In the genomic region with DNA sequence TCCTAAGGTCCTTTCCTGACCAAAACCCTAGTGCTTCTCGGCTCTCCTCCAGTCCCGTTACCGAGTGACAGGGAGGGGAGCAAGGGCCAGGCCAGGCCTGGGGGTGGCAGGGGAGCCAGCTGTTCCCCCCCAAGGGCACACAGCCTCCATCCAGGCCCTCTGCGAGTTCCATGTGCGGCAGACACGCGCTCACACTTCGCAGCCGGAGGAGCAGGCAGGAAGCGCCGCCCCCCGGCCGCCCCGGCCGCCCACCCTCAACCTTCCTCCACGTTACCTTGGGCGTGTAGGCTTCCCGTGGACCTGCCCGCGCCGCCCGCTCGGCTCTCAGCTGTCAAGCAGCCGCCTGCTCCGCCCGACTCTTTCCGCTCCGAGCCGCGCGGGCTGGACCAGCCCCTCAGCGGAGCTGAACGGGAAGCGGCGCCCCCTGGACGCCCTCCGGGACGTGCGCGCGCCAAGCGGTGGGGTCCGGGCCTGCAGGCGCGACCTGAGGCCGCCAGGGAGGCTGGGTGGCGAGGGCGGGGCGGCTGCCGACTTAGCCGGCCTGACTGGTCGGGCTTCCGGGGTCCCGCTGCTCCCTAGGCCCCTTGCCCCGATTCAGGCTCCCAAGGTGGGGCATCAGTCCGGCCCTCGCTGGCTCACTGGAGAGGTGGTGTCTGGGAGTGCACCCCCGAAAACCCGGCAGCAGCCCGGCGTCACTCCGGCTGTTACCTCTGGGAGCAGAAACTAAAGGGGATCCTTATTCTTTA, we compare ENCODE assay signal across 9 cellular contexts. TPM values are rescaled to one million over a fixed set of nuclear protein-coding genes. Genes with fewer than 3 reads are reported as not detected.
A peak's percentile ranks its signal among the peaks of the same experiment; 100 is the strongest.
DNase-seq lines count a peak whose midpoint lies in the region; ATAC-seq, FAIRE-seq and TF ChIP-seq lines count a peak whose summit lies in the region.
"Had no signal": no experiment of that assay in that cellular context is flagged by ENCODE, and none has a peak within 500 bp of the region (broad histone marks: within the 10 kb centered on the region; RNA-seq: fewer than 3 reads in every experiment).

A gene with protein sequence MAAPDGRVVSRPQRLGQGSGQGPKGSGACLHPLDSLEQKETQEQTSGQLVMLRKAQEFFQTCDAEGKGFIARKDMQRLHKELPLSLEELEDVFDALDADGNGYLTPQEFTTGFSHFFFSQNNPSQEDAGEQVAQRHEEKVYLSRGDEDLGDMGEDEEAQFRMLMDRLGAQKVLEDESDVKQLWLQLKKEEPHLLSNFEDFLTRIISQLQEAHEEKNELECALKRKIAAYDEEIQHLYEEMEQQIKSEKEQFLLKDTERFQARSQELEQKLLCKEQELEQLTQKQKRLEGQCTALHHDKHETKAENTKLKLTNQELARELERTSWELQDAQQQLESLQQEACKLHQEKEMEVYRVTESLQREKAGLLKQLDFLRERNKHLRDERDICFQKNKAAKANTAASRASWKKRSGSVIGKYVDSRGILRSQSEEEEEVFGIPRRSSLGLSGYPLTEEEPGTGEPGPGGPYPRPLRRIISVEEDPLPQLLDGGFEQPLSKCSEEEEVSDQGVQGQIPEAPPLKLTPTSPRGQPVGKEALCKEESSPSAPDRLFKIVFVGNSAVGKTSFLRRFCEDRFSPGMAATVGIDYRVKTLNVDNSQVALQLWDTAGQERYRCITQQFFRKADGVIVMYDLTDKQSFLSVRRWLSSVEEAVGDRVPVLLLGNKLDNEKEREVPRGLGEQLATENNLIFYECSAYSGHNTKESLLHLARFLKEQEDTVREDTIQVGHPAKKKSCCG (minus strand): TSS at position 369 of the 746 bp plus-strand sequence. CDS start 56,110 bp downstream, outside the sequence.

- H3K9ac ChIP-seq in adipocyte (ENCODE audit: low read length), result peak within 1 kb of the TSS; percentile 85

- FAIRE-seq in D721Med (lab: Jason Lieb, UNC), result no peak
- FAIRE-seq: islet of Langerhans had no signal

- H3K4me3 ChIP-seq in adipocyte (ENCODE audit: low read length) (peak within 1 kb of the TSS; percentile 79), iPS-18c (ENCODE audit: insufficient read depth, low read depth, low read length) (peak within 1 kb of the TSS; percentile 44)

- peaks cover 19% of the 10 kb centered on the region for H3K4me1 ChIP-seq in adipocyte (ENCODE audit: control insufficient read depth, insufficient read depth, low read length)

- H3K27me3 ChIP-seq in adipocyte (replicated peaks; ENCODE audit: control insufficient read depth, insufficient read depth, low read length), result no peaks in the 10 kb centered on the region

- H3K36me3 ChIP-seq in adipocyte (ENCODE audit: control insufficient read depth, insufficient read depth, low read length, severe bottlenecking), result no peaks in the 10 kb centered on the region

- TF ChIP-seq CTCF in D721Med (IDR thresholded peaks at IDR 0.05; ENCODE audit: insufficient read depth, missing control alignments), result peak; percentile 60

- intact Hi-C loops in T-helper 1 cell treated with Interleukin-12 subunit alpha and Interleukin-12 subunit beta and Interleukin-4 antibody, amounts not matched to agents 30 ng/mL and 1 ng/mL, for 36 hours (cut with micrococcal nuclease), result loop anchor here (1.0 to 10.0 kb wide), 12 partner anchors 9 to 1076 kb away; a partner anchor contains a TSS

- no peaks in the 10 kb centered on the region for H3K9me3 ChIP-seq in adipocyte (ENCODE audit: control insufficient read depth, low read length)
- peaks cover 3% of the 10 kb centered on the region for H3K9me3 ChIP-seq in iPS-18c (ENCODE audit: control insufficient read depth, insufficient read depth, low read length)

- peak; percentile 55 for ATAC-seq in GM19468 (IDR thresholded peaks at IDR 0.05; ENCODE audit: extremely low read depth, unreplicated experiment)

- DNase-seq in D721Med (ENCODE audit: insufficient read length, low spot score) (peak; percentile 36), HPDE6-E6E7 (ENCODE audit: extremely low spot score) (peak; percentile 50), adipocyte (ENCODE audit: low read depth) (peak; percentile 45), NCI-H774 (lab: John Stamatoyannopoulos, UW) (no peak)
- DNase-seq in stimulated activated CD4-positive, alpha-beta T cell treated with anti-CD3 and anti-CD28 coated beads, Interleukin-15, amount 100 ng/mL, for 48 hours (ENCODE audit: low read depth in 2 of 2), result peak; percentile 71 to 84

RNA-seq across cellular contexts. Expression of the gene that starts here (rescaled TPM):
- 48.5 and 49.9 TPM in 2 replicates for total RNA-seq in T-helper 1 cell treated with Interleukin-12 subunit alpha and Interleukin-12 subunit beta and Interleukin-4 antibody, amounts not matched to agents 30 ng/mL and 1 ng/mL, for 36 hours
